Comparison of ENCODE assay signal across 19 cellular contexts in genomic region chr15:58830556-58830955, GRCh38. TPM values are rescaled to one million over a fixed set of nuclear protein-coding genes. Genes with fewer than 3 reads are reported as not detected.
A peak's percentile ranks its signal among the peaks of the same experiment; 100 is the strongest.
DNase-seq lines count a peak whose midpoint lies in the region; ATAC-seq, FAIRE-seq and TF ChIP-seq lines count a peak whose summit lies in the region.
"Had no signal": no experiment of that assay in that cellular context is flagged by ENCODE, and none has a peak within 500 bp of the region (broad histone marks: within the 10 kb centered on the region; RNA-seq: fewer than 3 reads in every experiment).

No MANE protein-coding gene starts in this region.

- DNase-seq in GM19239 (ENCODE audit: insufficient read length, low spot score) = no peak
- DNase-seq in choroid plexus epithelial cell (ENCODE audit: low read depth) = peak; percentile 28
- DNase-seq in inferior parietal cortex (ENCODE audit: extremely low spot score) = peak; percentile 16
- DNase-seq in superior temporal gyrus (ENCODE audit: extremely low spot score) = peak; percentile 49
- no peak for DNase-seq in left lung
- no peak for DNase-seq in occipital lobe (lab: John Stamatoyannopoulos, UW)
- DNase-seq: AML-193; CD4-positive, alpha-beta T cell; HCEC 1CT; Kasumi-1; MM.1S; NCI-H1092 treated with DMSO at 0.1 percent for 48 hours; NCI-H1694; NCI-H345; NCI-H526 treated with DMSO at 0.1 percent for 48 hours; RPMI8226; SIG-M5 had no signal

- no peak overlapping the region for H3K27ac ChIP-seq in left lung

- no peaks in the 10 kb centered on the region for H3K27me3 ChIP-seq in left lung

- H3K4me3 ChIP-seq in choroid plexus epithelial cell (ENCODE audit: low read depth, low read length) = no peak overlapping the region
- H3K4me3 ChIP-seq in left lung = no peak overlapping the region

- peaks cover 0 to 19% of the 10 kb centered on the region in 2 donors for H3K36me3 ChIP-seq in left lung

- H3K4me1 ChIP-seq in left lung = no peaks in the 10 kb centered on the region

- no peak for ATAC-seq in left lung
- no peak for ATAC-seq in esophagus mucosa

- no peaks in the 10 kb centered on the region for H3K9me3 ChIP-seq in left lung

- intact Hi-C loops in left lung (cut with DNase I) = no loop called here

- peak; percentile 42 for FAIRE-seq in GM19239 (lab: Jason Lieb, UNC)
- FAIRE-seq: G401.6 had no signal

- TF ChIP-seq CTCF in choroid plexus epithelial cell (conservative IDR thresholded peaks at IDR 0.05; ENCODE audit: low read depth, low read length) (no peak), left lung (IDR thresholded peaks at IDR 0.05) (no peak)

RNA-seq across cellular contexts. Expression of gene MINDY2, which starts 59.5 kb away (rescaled TPM):
- total RNA-seq in left lung (10 to 100 TPM; 20.6 to 23.5 TPM), occipital lobe (36.5 TPM), esophagus mucosa (10.2 TPM)

Comparison
In these comparisons a context has a peak if more than half of its experiments do, and no peak if none do; other contexts are left out.
1. DNase-seq: peak in choroid plexus epithelial cell (single experiment), inferior parietal cortex (single experiment) and superior temporal gyrus (single experiment); none in GM19239 (single experiment), left lung (0 of 2) and occipital lobe (single experiment).